Comparison of ENCODE assay signal across 7 cellular contexts in genomic region chr13:77429320-77430142, GRCh38.
DNase-seq lines count a peak whose midpoint lies in the region; ATAC-seq and TF ChIP-seq lines count a peak whose summit lies in the region.

No MANE protein-coding gene starts in this region.

- peak overlapping the region in 5 of 8 donors; percentile 23 to 64 (median 55) for H3K27ac ChIP-seq in spleen

- no peak overlapping the region for H3K4me3 ChIP-seq in spleen

- WGBS in spleen, 5 donors: 58 to 76% (median 72%) methylated on average over 8 of the region's 8 CpGs

- no peak for TF ChIP-seq CTCF in spleen (IDR thresholded peaks at IDR 0.05 in 8 of 11, conservative IDR thresholded peaks at IDR 0.05 in 3 of 11)

- H3K27me3 ChIP-seq in spleen (replicated peaks in 1 of 7): no peaks in the 10 kb centered on the region

- H3K36me3 ChIP-seq in spleen: no peaks in the 10 kb centered on the region

- peak; percentile 42 to 86 for DNase-seq in NOMO-1 (lab: John Stamatoyannopoulos, UW; ENCODE audit: unreplicated experiment in 2 of 2)
- DNase-seq in spleen: no peak
- DNase-seq in AG08395 (ENCODE audit: low spot score): no peak
- DNase-seq in KG1 (lab: John Stamatoyannopoulos, UW): no peak
- no peak for DNase-seq in activated gamma-delta T cell (lab: John Stamatoyannopoulos, UW)

- peaks cover 0 to 4% (median 0%) of the 10 kb centered on the region in 6 donors for H3K4me1 ChIP-seq in spleen

- no peak for TF ChIP-seq POLR2A in spleen (IDR thresholded peaks at IDR 0.05)

- peak; percentile 66 for ATAC-seq in GM18870 (IDR thresholded peaks at IDR 0.05; ENCODE audit: unreplicated experiment)
- peak; percentile 77 for ATAC-seq in HG02571 (IDR thresholded peaks at IDR 0.05; ENCODE audit: unreplicated experiment)

- intact Hi-C loops in spleen (cut with DNase I; ENCODE audit: low total_unique reads): no loop called here

- H3K9me3 ChIP-seq in spleen: no peaks in the 10 kb centered on the region

Comparison
In these comparisons a context has a peak if more than half of its experiments do, and no peak if none do; other contexts are left out.
1. DNase-seq: peak in NOMO-1 (2 of 2); none in spleen (single experiment), AG08395 (single experiment), KG1 (single experiment) and activated gamma-delta T cell (single experiment).